In genomic region chrX:20378291-20378920, GRCh38 we compare ENCODE assay signal across 9 cellular contexts.
DNase-seq lines count a peak whose midpoint lies in the region; ATAC-seq and TF ChIP-seq lines count a peak whose summit lies in the region.
"Had no signal": no experiment of that assay in that cellular context is flagged by ENCODE, and none has a peak within 500 bp of the region (broad histone marks: within the 10 kb centered on the region; RNA-seq: fewer than 3 reads in every experiment).

No MANE protein-coding gene starts in this region.

- peaks cover 11 to 15% of the 10 kb centered on the region in 2 donors for H3K4me1 Mint-ChIP-seq in stimulated activated naive B cell treated with anti-CD40 and anti-IgM and Interleukin-4, amounts not matched to agents 10 μg/mL and 1 μg/mL and 100 μg/mL, for 72 hours

- H3K36me3 Mint-ChIP-seq in activated naive CD4-positive, alpha-beta T cell treated with anti-CD3 and anti-CD28 coated beads, Interleukin-2, amount 50 U/mL, for 72 hours: peaks cover 0 to 5% of the 10 kb centered on the region in 2 donors
- H3K36me3 Mint-ChIP-seq in stimulated activated naive B cell treated with anti-CD40 and anti-IgM and Interleukin-4, amounts not matched to agents 10 μg/mL and 1 μg/mL and 100 μg/mL, for 72 hours: no peaks in the 10 kb centered on the region

- H3K27me3 Mint-ChIP-seq in stimulated activated naive B cell treated with anti-CD40 and anti-IgM and Interleukin-4, amounts not matched to agents 10 μg/mL and 1 μg/mL and 100 μg/mL, for 72 hours: no peaks in the 10 kb centered on the region

- no peak overlapping the region for H3K4me3 ChIP-seq in WERI-Rb-1 (ENCODE audit: low read depth, low read length)
- H3K4me3 ChIP-seq: BLaER1 treated with 17β-estradiol and CSF1 and Interleukin-3, amounts not matched to agents 10 nM and 100 nM had no signal

- H3K9me3 ChIP-seq in WERI-Rb-1 (ENCODE audit: severe bottlenecking): no peaks in the 10 kb centered on the region
- H3K9me3 ChIP-seq: BLaER1 treated with 17β-estradiol and CSF1 and Interleukin-3, amounts not matched to agents 10 nM and 100 nM had no signal

- peak; percentile 34 for DNase-seq in activated T-cell treated with anti-CD3 and anti-CD28 coated beads for 48 hours (ENCODE audit: low read depth)
- no peak for DNase-seq in activated T-cell treated with anti-CD3 and anti-CD28 coated beads, Interleukin-2, amount 50 U/mL, for 1 hour
- peak; percentile 25 to 54 for DNase-seq in activated naive CD4-positive, alpha-beta T cell treated with anti-CD3 and anti-CD28 coated beads, Interleukin-2, amount 50 U/mL, for 72 hours (ENCODE audit: low spot score in 2 of 2)
- no peak for DNase-seq in stimulated activated naive B cell treated with anti-CD40 and anti-IgM and Interleukin-4, amounts not matched to agents 10 μg/mL and 1 μg/mL and 100 μg/mL, for 72 hours
- DNase-seq in OCI-M2 (lab: John Stamatoyannopoulos, UW; ENCODE audit: unreplicated experiment): no peak
- DNase-seq in WERI-Rb-1: no peak
- DNase-seq in erythroblast (lab: John Stamatoyannopoulos, UW): no peak

- peak; percentile 46 for ATAC-seq in HG03521 (IDR thresholded peaks at IDR 0.05; ENCODE audit: unreplicated experiment)
- ATAC-seq in activated naive CD4-positive, alpha-beta T cell treated with anti-CD3 and anti-CD28 coated beads, Interleukin-2, amount 50 U/mL, for 72 hours: peak; percentile 80 to 82
- peak; percentile 70 to 72 for ATAC-seq in stimulated activated naive B cell treated with anti-CD40 and anti-IgM and Interleukin-4, amounts not matched to agents 10 μg/mL and 1 μg/mL and 100 μg/mL, for 72 hours (replicated peaks)

- no peak overlapping the region for H3K27ac ChIP-seq in WERI-Rb-1
- H3K27ac ChIP-seq: BLaER1 treated with 17β-estradiol and CSF1 and Interleukin-3, amounts not matched to agents 10 nM and 100 nM had no signal

- no peak overlapping the region for H3K4me3 Mint-ChIP-seq in stimulated activated naive B cell treated with anti-CD40 and anti-IgM and Interleukin-4, amounts not matched to agents 10 μg/mL and 1 μg/mL and 100 μg/mL, for 72 hours

- H3K36me3 ChIP-seq in WERI-Rb-1: no peaks in the 10 kb centered on the region
- H3K36me3 ChIP-seq: BLaER1 treated with 17β-estradiol and CSF1 and Interleukin-3, amounts not matched to agents 10 nM and 100 nM had no signal

- no peak for TF ChIP-seq CTCF in WERI-Rb-1 (IDR thresholded peaks at IDR 0.05; ENCODE audit: low read depth, low read length)

- H3K27ac Mint-ChIP-seq in activated naive CD4-positive, alpha-beta T cell treated with anti-CD3 and anti-CD28 coated beads, Interleukin-2, amount 50 U/mL, for 72 hours: peak overlapping the region; percentile 63 to 90
- no peak overlapping the region for H3K27ac Mint-ChIP-seq in stimulated activated naive B cell treated with anti-CD40 and anti-IgM and Interleukin-4, amounts not matched to agents 10 μg/mL and 1 μg/mL and 100 μg/mL, for 72 hours

- no peak for TF ChIP-seq POLR2A in erythroblast (IDR thresholded peaks at IDR 0.05; ENCODE audit: low read length)

- H3K27me3 ChIP-seq in WERI-Rb-1 (ENCODE audit: insufficient read depth, low read depth, severe bottlenecking): peaks cover 14% of the 10 kb centered on the region
- H3K27me3 ChIP-seq: BLaER1 treated with 17β-estradiol and CSF1 and Interleukin-3, amounts not matched to agents 10 nM and 100 nM had no signal

- peaks cover 0 to 10% of the 10 kb centered on the region in 2 donors for H3K9me3 Mint-ChIP-seq in activated naive CD4-positive, alpha-beta T cell treated with anti-CD3 and anti-CD28 coated beads, Interleukin-2, amount 50 U/mL, for 72 hours
- no peaks in the 10 kb centered on the region for H3K9me3 Mint-ChIP-seq in stimulated activated naive B cell treated with anti-CD40 and anti-IgM and Interleukin-4, amounts not matched to agents 10 μg/mL and 1 μg/mL and 100 μg/mL, for 72 hours

Comparison
In these comparisons a context has a peak if more than half of its experiments do, and no peak if none do; other contexts are left out.
1. DNase-seq: peak in activated T-cell treated with anti-CD3 and anti-CD28 coated beads for 48 hours (single experiment) and activated naive CD4-positive, alpha-beta T cell treated with anti-CD3 and anti-CD28 coated beads, Interleukin-2, amount 50 U/mL, for 72 hours (2 of 2); none in activated T-cell treated with anti-CD3 and anti-CD28 coated beads, Interleukin-2, amount 50 U/mL, for 1 hour (single experiment), stimulated activated naive B cell treated with anti-CD40 and anti-IgM and Interleukin-4, amounts not matched to agents 10 μg/mL and 1 μg/mL and 100 μg/mL, for 72 hours (single experiment), OCI-M2 (single experiment), WERI-Rb-1 (single experiment) and erythroblast (0 of 2).
2. Peak in every context shown above with its lines, with median percentiles within 50 percentile points of each other: ATAC-seq.